ENCODE assay signal across 26 cellular contexts in genomic region chr15:67370206-67370954, GRCh38.
"Had no signal": no experiment of that assay in that cellular context is flagged by ENCODE, and none has a peak within 500 bp of the region (broad histone marks: within the 10 kb centered on the region; RNA-seq: fewer than 3 reads in every experiment).

No MANE protein-coding gene starts in this region.

- H3K9me3 ChIP-seq: ascending aorta had no signal

- DNase-seq: activated CD4-positive, alpha-beta T cell treated with anti-CD3 and anti-CD28 coated beads, Interleukin-2, amount 10 ng/mL, durations not matched to agents 24 days and 14 days; activated CD4-positive, alpha-beta T cell treated with anti-CD3 and anti-CD28 coated beads, Interleukin-2, amount 50 U/mL, for 48 hours; activated CD4-positive, CD25-positive, alpha-beta regulatory T cell treated with anti-CD3 and anti-CD28 coated beads, Interleukin-2, amount 50 U/mL, for 72 hours; activated CD8-positive, alpha-beta memory T cell treated with anti-CD3 and anti-CD28 coated beads, Interleukin-2, amount 10 ng/mL, durations not matched to agents 7 days and 5 days; activated effector memory CD4-positive, alpha-beta T cell treated with Interleukin-2 at 50 U/mL for 16 hours; activated naive CD4-positive, alpha-beta T cell; activated naive CD8-positive, alpha-beta T cell treated with anti-CD3 and anti-CD28 coated beads, Interleukin-2, amount 50 U/mL, for 24 hours; activated T-cell treated with anti-CD3 and anti-CD28 coated beads, Interleukin-2, amount 50 U/mL, for 24 hours; amniotic stem cell; cerebellar nuclear complex; KG1; NCI-H1092; NCI-H1694; NCI-H2029; NCI-H2107; NCI-H226; NCI-H82; NK-92 treated with Interleukin-12 subunit alpha and Interleukin-12 subunit beta, amount 100 ng/mL, for 24 hours; SIG-M5; T-cell; T-helper 2 cell; T1000 had no signal

- H3K4me3 ChIP-seq: ascending aorta had no signal

- H3K27me3 ChIP-seq: ascending aorta had no signal

- ATAC-seq: activated CD8-positive, alpha-beta memory T cell treated with anti-CD3 and anti-CD28 coated beads, Interleukin-2, amount 10 ng/mL, durations not matched to agents 7 days and 5 days; activated naive CD8-positive, alpha-beta T cell treated with anti-CD3 and anti-CD28 coated beads, Interleukin-2, amount 50 U/mL, for 24 hours; T-cell; WTC11 had no signal

- H3K36me3 ChIP-seq: ascending aorta had no signal

- H3K27ac ChIP-seq: ascending aorta had no signal

- FAIRE-seq: RCC 7860, TTC549 had no signal

- H3K4me1 ChIP-seq: ascending aorta had no signal
